Comparison of ENCODE assay signal across 1 cellular context in the genomic region with DNA sequence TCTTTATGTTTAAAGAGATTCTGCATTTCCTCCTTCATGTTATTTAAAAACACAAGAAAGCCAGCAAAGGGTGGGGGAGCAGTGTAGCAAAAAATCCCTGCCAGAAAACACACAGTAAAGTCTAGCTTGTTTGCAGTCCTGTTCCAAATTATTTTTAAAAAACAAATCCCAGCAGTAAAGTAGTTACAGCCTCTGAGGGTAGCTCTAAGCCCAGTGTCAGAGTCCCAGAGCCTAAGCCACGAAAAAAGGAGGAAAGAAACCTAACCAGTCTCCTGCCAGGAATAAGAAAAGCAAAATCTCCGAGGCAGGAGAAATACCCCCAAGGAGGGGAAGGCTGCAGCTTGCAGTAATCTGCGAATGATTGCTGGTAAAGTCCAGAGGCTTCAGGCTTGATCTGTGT.
TF ChIP-seq lines count a peak whose summit lies in the region.

No MANE protein-coding gene starts in this region.

TF ChIP-seq in IMR-90, 13 proteins besides CTCF, POLR2A, EP300 and RAD21:
- no peak for TF ChIP-seq BHLHE40 (IDR thresholded peaks at IDR 0.05; ENCODE audit: low read depth, low read length)
- no peak for TF ChIP-seq RCOR1 (IDR thresholded peaks at IDR 0.05; ENCODE audit: insufficient replicate concordance, low read length)
- no peak for TF ChIP-seq RFX5 (IDR thresholded peaks at IDR 0.05; ENCODE audit: low read depth, low read length)
- TF ChIP-seq, protein P1, sequence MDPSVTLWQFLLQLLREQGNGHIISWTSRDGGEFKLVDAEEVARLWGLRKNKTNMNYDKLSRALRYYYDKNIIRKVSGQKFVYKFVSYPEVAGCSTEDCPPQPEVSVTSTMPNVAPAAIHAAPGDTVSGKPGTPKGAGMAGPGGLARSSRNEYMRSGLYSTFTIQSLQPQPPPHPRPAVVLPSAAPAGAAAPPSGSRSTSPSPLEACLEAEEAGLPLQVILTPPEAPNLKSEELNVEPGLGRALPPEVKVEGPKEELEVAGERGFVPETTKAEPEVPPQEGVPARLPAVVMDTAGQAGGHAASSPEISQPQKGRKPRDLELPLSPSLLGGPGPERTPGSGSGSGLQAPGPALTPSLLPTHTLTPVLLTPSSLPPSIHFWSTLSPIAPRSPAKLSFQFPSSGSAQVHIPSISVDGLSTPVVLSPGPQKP (IDR thresholded peaks at IDR 0.05; ENCODE audit: borderline replicate concordance, low read depth, low read length), result no peak
- no peak for TF ChIP-seq CHD1 (IDR thresholded peaks at IDR 0.05; ENCODE audit: low read depth, low read length)
- TF ChIP-seq MXI1 (IDR thresholded peaks at IDR 0.05; ENCODE audit: borderline replicate concordance, low read depth, low read length), result no peak
- no peak for TF ChIP-seq FOS (IDR thresholded peaks at IDR 0.05; ENCODE audit: low read depth, low read length)
- no peak for TF ChIP-seq CEBPB (IDR thresholded peaks at IDR 0.05; ENCODE audit: low read depth, low read length)
- no peak for TF ChIP-seq MAZ (IDR thresholded peaks at IDR 0.05; ENCODE audit: borderline replicate concordance, low read depth, low read length)
- TF ChIP-seq SMC3 (IDR thresholded peaks at IDR 0.05; ENCODE audit: low read depth, low read length), result no peak
- no peak for TF ChIP-seq NFE2L2 (IDR thresholded peaks at IDR 0.05; ENCODE audit: low read depth, low read length)
- no peak for TF ChIP-seq MAFK (IDR thresholded peaks at IDR 0.05; ENCODE audit: low read depth, low read length)
- TF ChIP-seq, protein P2, sequence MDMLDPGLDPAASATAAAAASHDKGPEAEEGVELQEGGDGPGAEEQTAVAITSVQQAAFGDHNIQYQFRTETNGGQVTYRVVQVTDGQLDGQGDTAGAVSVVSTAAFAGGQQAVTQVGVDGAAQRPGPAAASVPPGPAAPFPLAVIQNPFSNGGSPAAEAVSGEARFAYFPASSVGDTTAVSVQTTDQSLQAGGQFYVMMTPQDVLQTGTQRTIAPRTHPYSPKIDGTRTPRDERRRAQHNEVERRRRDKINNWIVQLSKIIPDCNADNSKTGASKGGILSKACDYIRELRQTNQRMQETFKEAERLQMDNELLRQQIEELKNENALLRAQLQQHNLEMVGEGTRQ (IDR thresholded peaks at IDR 0.05; ENCODE audit: low read depth, low read length), result no peak
